Comparison of ENCODE assay signal across 1 cellular context in the genomic region with DNA sequence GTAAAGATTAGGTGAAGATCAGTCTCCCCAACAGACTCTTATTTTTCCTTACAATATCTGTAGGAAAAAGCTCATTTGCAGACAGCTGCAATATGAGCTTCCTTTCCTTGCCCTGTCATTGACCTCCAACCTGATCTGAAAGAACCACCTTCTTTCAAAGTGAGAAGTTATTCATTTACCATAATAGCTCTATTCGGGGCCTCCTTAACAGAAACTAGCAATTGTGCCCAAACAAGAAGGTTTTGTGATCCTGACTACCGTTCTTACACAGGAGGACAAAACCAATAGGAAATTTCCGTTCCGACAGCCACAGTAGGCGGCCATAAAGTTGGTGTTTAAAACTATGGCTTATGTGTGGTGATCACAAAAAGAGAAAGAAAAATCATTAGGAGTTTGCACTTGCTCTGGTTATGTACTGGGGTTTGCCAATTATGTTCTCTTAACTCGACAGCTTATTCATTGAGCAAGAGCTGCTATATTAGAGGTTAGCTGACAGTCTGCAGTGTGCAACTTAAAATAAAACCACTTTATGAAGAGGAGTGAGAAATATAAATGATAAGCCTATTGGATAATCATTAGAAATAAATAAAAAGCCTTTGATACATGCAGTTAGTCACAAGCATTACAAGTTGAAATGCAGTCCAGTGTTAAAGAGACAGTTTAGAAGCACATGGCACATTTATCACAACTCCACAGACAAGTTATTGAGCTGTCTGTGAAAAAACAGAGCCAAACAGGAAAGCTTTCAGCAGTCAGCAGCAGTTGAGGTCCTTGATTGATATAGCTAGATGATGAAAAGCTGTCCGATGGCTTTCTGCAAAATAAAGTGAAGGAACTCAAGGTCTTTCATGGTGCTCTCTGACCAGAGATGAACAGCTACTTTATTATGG.
A peak's percentile ranks its signal among the peaks of the same experiment; 100 is the strongest.
TF ChIP-seq lines count a peak whose summit lies in the region.

No MANE protein-coding gene starts in this region.

TF ChIP-seq in HepG2, 621 proteins besides CTCF, POLR2A, EP300 and RAD21 (continued from another document):
- TF ChIP-seq ZNF547 (CRISPR knock-in tag; IDR thresholded peaks at IDR 0.05) = no peak
- 0 out of 2 replicates have a peak, but pooled peaks have one; percentile 38 for TF ChIP-seq NR2F2 (IDR thresholded peaks at IDR 0.05; ENCODE audit: borderline replicate concordance, low read depth)
- TF ChIP-seq, protein P1, sequence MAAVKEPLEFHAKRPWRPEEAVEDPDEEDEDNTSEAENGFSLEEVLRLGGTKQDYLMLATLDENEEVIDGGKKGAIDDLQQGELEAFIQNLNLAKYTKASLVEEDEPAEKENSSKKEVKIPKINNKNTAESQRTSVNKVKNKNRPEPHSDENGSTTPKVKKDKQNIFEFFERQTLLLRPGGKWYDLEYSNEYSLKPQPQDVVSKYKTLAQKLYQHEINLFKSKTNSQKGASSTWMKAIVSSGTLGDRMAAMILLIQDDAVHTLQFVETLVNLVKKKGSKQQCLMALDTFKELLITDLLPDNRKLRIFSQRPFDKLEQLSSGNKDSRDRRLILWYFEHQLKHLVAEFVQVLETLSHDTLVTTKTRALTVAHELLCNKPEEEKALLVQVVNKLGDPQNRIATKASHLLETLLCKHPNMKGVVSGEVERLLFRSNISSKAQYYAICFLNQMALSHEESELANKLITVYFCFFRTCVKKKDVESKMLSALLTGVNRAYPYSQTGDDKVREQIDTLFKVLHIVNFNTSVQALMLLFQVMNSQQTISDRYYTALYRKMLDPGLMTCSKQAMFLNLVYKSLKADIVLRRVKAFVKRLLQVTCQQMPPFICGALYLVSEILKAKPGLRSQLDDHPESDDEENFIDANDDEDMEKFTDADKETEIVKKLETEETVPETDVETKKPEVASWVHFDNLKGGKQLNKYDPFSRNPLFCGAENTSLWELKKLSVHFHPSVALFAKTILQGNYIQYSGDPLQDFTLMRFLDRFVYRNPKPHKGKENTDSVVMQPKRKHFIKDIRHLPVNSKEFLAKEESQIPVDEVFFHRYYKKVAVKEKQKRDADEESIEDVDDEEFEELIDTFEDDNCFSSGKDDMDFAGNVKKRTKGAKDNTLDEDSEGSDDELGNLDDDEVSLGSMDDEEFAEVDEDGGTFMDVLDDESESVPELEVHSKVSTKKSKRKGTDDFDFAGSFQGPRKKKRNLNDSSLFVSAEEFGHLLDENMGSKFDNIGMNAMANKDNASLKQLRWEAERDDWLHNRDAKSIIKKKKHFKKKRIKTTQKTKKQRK (IDR thresholded peaks at IDR 0.05; ENCODE audit: low read length) = no peak
- TF ChIP-seq, protein P2, sequence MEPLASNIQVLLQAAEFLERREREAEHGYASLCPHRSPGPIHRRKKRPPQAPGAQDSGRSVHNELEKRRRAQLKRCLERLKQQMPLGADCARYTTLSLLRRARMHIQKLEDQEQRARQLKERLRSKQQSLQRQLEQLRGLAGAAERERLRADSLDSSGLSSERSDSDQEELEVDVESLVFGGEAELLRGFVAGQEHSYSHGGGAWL (CRISPR knock-in tag; IDR thresholded peaks at IDR 0.05) = no peak
- TF ChIP-seq, protein P3, sequence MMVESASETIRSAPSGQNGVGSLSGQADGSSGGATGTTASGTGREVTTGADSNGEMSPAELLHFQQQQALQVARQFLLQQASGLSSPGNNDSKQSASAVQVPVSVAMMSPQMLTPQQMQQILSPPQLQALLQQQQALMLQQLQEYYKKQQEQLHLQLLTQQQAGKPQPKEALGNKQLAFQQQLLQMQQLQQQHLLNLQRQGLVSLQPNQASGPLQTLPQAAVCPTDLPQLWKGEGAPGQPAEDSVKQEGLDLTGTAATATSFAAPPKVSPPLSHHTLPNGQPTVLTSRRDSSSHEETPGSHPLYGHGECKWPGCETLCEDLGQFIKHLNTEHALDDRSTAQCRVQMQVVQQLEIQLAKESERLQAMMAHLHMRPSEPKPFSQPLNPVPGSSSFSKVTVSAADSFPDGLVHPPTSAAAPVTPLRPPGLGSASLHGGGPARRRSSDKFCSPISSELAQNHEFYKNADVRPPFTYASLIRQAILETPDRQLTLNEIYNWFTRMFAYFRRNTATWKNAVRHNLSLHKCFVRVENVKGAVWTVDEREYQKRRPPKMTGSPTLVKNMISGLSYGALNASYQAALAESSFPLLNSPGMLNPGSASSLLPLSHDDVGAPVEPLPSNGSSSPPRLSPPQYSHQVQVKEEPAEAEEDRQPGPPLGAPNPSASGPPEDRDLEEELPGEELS (CRISPR knock-in tag; IDR thresholded peaks at IDR 0.05) = 0 out of 2 replicates have a peak, but pooled peaks have one; percentile 25
- no peak for TF ChIP-seq JARID2 (CRISPR knock-in tag; IDR thresholded peaks at IDR 0.05; ENCODE audit: insufficient replicate concordance)
- TF ChIP-seq NR2F1 (CRISPR knock-in tag; IDR thresholded peaks at IDR 0.05) = peak in 1 of 2 experiments; percentile 28; a peak in 1 of 4 replicates
- TF ChIP-seq, protein P4, sequence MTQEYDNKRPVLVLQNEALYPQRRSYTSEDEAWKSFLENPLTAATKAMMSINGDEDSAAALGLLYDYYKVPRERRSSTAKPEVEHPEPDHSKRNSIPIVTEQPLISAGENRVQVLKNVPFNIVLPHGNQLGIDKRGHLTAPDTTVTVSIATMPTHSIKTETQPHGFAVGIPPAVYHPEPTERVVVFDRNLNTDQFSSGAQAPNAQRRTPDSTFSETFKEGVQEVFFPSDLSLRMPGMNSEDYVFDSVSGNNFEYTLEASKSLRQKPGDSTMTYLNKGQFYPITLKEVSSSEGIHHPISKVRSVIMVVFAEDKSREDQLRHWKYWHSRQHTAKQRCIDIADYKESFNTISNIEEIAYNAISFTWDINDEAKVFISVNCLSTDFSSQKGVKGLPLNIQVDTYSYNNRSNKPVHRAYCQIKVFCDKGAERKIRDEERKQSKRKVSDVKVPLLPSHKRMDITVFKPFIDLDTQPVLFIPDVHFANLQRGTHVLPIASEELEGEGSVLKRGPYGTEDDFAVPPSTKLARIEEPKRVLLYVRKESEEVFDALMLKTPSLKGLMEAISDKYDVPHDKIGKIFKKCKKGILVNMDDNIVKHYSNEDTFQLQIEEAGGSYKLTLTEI (CRISPR knock-in tag; conservative IDR thresholded peaks at IDR 0.05) = no peak
- TF ChIP-seq TSC22D2 (CRISPR knock-in tag; IDR thresholded peaks at IDR 0.05; ENCODE audit: borderline replicate concordance) = 0 out of 2 replicates have a peak, but pooled peaks have one; percentile 21
- 0 out of 2 replicates have a peak, but pooled peaks have one; percentile 51 for TF ChIP-seq SNAPC2 (CRISPR knock-in tag; IDR thresholded peaks at IDR 0.05)
- TF ChIP-seq HNF4G (IDR thresholded peaks at IDR 0.05; ENCODE audit: borderline replicate concordance, low read depth, low read length) = no peak
- TF ChIP-seq HNF4G (CRISPR knock-in tag; IDR thresholded peaks at IDR 0.05; ENCODE audit: borderline replicate concordance, low read depth) = no peak
- TF ChIP-seq, protein P5, sequence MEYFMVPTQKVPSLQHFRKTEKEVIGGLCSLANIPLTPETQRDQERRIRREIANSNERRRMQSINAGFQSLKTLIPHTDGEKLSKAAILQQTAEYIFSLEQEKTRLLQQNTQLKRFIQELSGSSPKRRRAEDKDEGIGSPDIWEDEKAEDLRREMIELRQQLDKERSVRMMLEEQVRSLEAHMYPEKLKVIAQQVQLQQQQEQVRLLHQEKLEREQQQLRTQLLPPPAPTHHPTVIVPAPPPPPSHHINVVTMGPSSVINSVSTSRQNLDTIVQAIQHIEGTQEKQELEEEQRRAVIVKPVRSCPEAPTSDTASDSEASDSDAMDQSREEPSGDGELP (IDR thresholded peaks at IDR 0.05; ENCODE audit: borderline replicate concordance, low read depth) = peak; percentile 12; the same call in 1 of the 2 replicates
- no peak for TF ChIP-seq ZNF772 (CRISPR knock-in tag; IDR thresholded peaks at IDR 0.05)
- TF ChIP-seq ZFP41 (CRISPR knock-in tag; IDR thresholded peaks at IDR 0.05; ENCODE audit: borderline replicate concordance) = no peak
- no peak for TF ChIP-seq CBX2 (IDR thresholded peaks at IDR 0.05; ENCODE audit: low read depth, low read length)
- no peak for TF ChIP-seq CBX2 (CRISPR knock-in tag; IDR thresholded peaks at IDR 0.05; ENCODE audit: low read depth)
- no peak for TF ChIP-seq SCMH1 (CRISPR knock-in tag; IDR thresholded peaks at IDR 0.05; ENCODE audit: borderline replicate concordance)
- TF ChIP-seq, protein P6, sequence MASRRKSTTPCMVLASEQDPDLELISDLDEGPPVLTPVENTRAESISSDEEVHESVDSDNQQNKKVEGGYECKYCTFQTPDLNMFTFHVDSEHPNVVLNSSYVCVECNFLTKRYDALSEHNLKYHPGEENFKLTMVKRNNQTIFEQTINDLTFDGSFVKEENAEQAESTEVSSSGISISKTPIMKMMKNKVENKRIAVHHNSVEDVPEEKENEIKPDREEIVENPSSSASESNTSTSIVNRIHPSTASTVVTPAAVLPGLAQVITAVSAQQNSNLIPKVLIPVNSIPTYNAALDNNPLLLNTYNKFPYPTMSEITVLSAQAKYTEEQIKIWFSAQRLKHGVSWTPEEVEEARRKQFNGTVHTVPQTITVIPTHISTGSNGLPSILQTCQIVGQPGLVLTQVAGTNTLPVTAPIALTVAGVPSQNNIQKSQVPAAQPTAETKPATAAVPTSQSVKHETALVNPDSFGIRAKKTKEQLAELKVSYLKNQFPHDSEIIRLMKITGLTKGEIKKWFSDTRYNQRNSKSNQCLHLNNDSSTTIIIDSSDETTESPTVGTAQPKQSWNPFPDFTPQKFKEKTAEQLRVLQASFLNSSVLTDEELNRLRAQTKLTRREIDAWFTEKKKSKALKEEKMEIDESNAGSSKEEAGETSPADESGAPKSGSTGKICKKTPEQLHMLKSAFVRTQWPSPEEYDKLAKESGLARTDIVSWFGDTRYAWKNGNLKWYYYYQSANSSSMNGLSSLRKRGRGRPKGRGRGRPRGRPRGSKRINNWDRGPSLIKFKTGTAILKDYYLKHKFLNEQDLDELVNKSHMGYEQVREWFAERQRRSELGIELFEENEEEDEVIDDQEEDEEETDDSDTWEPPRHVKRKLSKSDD (CRISPR knock-in tag; IDR thresholded peaks at IDR 0.05; ENCODE audit: low read depth) = no peak
- 0 out of 2 replicates have a peak, but pooled peaks have one; percentile 29 for TF ChIP-seq POLR2G (IDR thresholded peaks at IDR 0.05; ENCODE audit: low read depth, low read length)
- TF ChIP-seq SAP130 (CRISPR knock-in tag; IDR thresholded peaks at IDR 0.05; ENCODE audit: low read depth) = no peak
- TF ChIP-seq ZNF782 (CRISPR knock-in tag; IDR thresholded peaks at IDR 0.05; ENCODE audit: borderline replicate concordance) = no peak
- 0 out of 2 replicates have a peak, but pooled peaks have one; percentile 45 for TF ChIP-seq SMYD3 (CRISPR knock-in tag; IDR thresholded peaks at IDR 0.05)
- TF ChIP-seq, protein P7, sequence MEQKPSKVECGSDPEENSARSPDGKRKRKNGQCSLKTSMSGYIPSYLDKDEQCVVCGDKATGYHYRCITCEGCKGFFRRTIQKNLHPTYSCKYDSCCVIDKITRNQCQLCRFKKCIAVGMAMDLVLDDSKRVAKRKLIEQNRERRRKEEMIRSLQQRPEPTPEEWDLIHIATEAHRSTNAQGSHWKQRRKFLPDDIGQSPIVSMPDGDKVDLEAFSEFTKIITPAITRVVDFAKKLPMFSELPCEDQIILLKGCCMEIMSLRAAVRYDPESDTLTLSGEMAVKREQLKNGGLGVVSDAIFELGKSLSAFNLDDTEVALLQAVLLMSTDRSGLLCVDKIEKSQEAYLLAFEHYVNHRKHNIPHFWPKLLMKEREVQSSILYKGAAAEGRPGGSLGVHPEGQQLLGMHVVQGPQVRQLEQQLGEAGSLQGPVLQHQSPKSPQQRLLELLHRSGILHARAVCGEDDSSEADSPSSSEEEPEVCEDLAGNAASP (CRISPR knock-in tag; IDR thresholded peaks at IDR 0.05; ENCODE audit: borderline replicate concordance) = 0 out of 2 replicates have a peak, but pooled peaks have one; percentile 16
- TF ChIP-seq SOX13 (IDR thresholded peaks at IDR 0.05) = no peak
- TF ChIP-seq SOX13 (CRISPR knock-in tag; conservative IDR thresholded peaks at IDR 0.05 in 1 of 2, IDR thresholded peaks at IDR 0.05 in 1 of 2) = peak in 1 of 2 experiments; percentile 90; a peak in 2 of 4 replicates
- TF ChIP-seq JUND (CRISPR knock-in tag; IDR thresholded peaks at IDR 0.05) = no peak
- TF ChIP-seq RXRB (CRISPR knock-in tag; IDR thresholded peaks at IDR 0.05; ENCODE audit: borderline replicate concordance) = peak; percentile 51
- TF ChIP-seq, protein P8, sequence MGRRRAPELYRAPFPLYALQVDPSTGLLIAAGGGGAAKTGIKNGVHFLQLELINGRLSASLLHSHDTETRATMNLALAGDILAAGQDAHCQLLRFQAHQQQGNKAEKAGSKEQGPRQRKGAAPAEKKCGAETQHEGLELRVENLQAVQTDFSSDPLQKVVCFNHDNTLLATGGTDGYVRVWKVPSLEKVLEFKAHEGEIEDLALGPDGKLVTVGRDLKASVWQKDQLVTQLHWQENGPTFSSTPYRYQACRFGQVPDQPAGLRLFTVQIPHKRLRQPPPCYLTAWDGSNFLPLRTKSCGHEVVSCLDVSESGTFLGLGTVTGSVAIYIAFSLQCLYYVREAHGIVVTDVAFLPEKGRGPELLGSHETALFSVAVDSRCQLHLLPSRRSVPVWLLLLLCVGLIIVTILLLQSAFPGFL (CRISPR knock-in tag; IDR thresholded peaks at IDR 0.05) = no peak
- TF ChIP-seq, protein P9, sequence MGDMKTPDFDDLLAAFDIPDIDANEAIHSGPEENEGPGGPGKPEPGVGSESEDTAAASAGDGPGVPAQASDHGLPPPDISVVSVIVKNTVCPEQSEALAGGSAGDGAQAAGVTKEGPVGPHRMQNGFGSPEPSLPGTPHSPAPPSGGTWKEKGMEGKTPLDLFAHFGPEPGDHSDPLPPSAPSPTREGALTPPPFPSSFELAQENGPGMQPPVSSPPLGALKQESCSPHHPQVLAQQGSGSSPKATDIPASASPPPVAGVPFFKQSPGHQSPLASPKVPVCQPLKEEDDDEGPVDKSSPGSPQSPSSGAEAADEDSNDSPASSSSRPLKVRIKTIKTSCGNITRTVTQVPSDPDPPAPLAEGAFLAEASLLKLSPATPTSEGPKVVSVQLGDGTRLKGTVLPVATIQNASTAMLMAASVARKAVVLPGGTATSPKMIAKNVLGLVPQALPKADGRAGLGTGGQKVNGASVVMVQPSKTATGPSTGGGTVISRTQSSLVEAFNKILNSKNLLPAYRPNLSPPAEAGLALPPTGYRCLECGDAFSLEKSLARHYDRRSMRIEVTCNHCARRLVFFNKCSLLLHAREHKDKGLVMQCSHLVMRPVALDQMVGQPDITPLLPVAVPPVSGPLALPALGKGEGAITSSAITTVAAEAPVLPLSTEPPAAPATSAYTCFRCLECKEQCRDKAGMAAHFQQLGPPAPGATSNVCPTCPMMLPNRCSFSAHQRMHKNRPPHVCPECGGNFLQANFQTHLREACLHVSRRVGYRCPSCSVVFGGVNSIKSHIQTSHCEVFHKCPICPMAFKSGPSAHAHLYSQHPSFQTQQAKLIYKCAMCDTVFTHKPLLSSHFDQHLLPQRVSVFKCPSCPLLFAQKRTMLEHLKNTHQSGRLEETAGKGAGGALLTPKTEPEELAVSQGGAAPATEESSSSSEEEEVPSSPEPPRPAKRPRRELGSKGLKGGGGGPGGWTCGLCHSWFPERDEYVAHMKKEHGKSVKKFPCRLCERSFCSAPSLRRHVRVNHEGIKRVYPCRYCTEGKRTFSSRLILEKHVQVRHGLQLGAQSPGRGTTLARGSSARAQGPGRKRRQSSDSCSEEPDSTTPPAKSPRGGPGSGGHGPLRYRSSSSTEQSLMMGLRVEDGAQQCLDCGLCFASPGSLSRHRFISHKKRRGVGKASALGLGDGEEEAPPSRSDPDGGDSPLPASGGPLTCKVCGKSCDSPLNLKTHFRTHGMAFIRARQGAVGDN (CRISPR knock-in tag; IDR thresholded peaks at IDR 0.05) = no peak
